In genomic region chr18:55430026-55430425, GRCh38 we compare ENCODE assay signal across 16 cellular contexts.
DNase-seq lines count a peak whose midpoint lies in the region; ATAC-seq and TF ChIP-seq lines count a peak whose summit lies in the region.
"Had no signal": no experiment of that assay in that cellular context is flagged by ENCODE, and none has a peak within 500 bp of the region (broad histone marks: within the 10 kb centered on the region; RNA-seq: fewer than 3 reads in every experiment).

No MANE protein-coding gene starts in this region.

- H3K27me3 Mint-ChIP-seq in endodermal cell (ENCODE audit: insufficient read depth): no peaks in the 10 kb centered on the region
- no peaks in the 10 kb centered on the region for H3K27me3 Mint-ChIP-seq in activated T-helper 1 cell treated with anti-CD3 and anti-CD28 coated beads, Interleukin-12 subunit alpha, Interleukin-12 subunit beta, Interleukin-2, Interleukin-4 antibody, amounts not matched to agents 30 ng/mL and 10 ng/mL and 1 ng/mL, durations not matched to agents 14 hours and 24 hours and 36 hours (ENCODE audit: insufficient read depth)

- peak in 1 of 2 experiments; percentile 82; a peak in 3 of 4 replicates for TF ChIP-seq EP300 in SK-N-SH (IDR thresholded peaks at IDR 0.05; ENCODE audit: borderline replicate concordance in 1 of 2, low read depth in 1 of 2, low read length in 1 of 2)

- H3K9me2 ChIP-seq in Karpas-422 (replicated peaks; ENCODE audit: insufficient read depth, low read length) (no peaks in the 10 kb centered on the region), SK-N-SH (no peaks in the 10 kb centered on the region)

- no peaks in the 10 kb centered on the region for H3K36me3 Mint-ChIP-seq in endodermal cell (ENCODE audit: low read depth)
- no peaks in the 10 kb centered on the region for H3K36me3 Mint-ChIP-seq in activated T-helper 1 cell treated with anti-CD3 and anti-CD28 coated beads, Interleukin-12 subunit alpha, Interleukin-12 subunit beta, Interleukin-2, Interleukin-4 antibody, amounts not matched to agents 30 ng/mL and 10 ng/mL and 1 ng/mL, durations not matched to agents 14 hours and 24 hours and 36 hours (ENCODE audit: low read depth)

- intact Hi-C loops in activated T-helper 1 cell treated with anti-CD3 and anti-CD28 coated beads, Interleukin-12 subunit alpha, Interleukin-12 subunit beta, Interleukin-2, Interleukin-4 antibody, amounts not matched to agents 30 ng/mL and 10 ng/mL and 1 ng/mL, durations not matched to agents 14 hours and 24 hours and 36 hours (cut with micrococcal nuclease): no loop called here

- H3K79me2 ChIP-seq in Karpas-422 (ENCODE audit: low read length): peaks cover 58% of the 10 kb centered on the region
- H3K79me2 ChIP-seq in SK-N-SH (ENCODE audit: insufficient read depth): peaks cover 31% of the 10 kb centered on the region
- no peaks in the 10 kb centered on the region for H3K79me2 ChIP-seq in trophoblast cell (ENCODE audit: control insufficient read depth, insufficient read depth, low read length, poor library complexity)

- H2BK120ac ChIP-seq in trophoblast cell (ENCODE audit: insufficient read depth, low read length, poor library complexity): no peak overlapping the region

- no peak overlapping the region for H3K27ac Mint-ChIP-seq in endodermal cell
- no peak overlapping the region for H3K27ac Mint-ChIP-seq in activated T-helper 1 cell treated with anti-CD3 and anti-CD28 coated beads, Interleukin-12 subunit alpha, Interleukin-12 subunit beta, Interleukin-2, Interleukin-4 antibody, amounts not matched to agents 30 ng/mL and 10 ng/mL and 1 ng/mL, durations not matched to agents 14 hours and 24 hours and 36 hours
- H3K27ac Mint-ChIP-seq: HFFc6 had no signal

- H4K12ac ChIP-seq in trophoblast cell (ENCODE audit: low read depth, low read length): no peak overlapping the region

- peak; percentile 14; the same call in 1 of the 2 replicates for TF ChIP-seq RAD21 in SK-N-SH (IDR thresholded peaks at IDR 0.05; ENCODE audit: low read length)

- no peaks in the 10 kb centered on the region for H3F3A ChIP-seq in SK-N-SH (replicated peaks; ENCODE audit: insufficient read depth)

- no peaks in the 10 kb centered on the region for H3K9me3 Mint-ChIP-seq in endodermal cell
- no peaks in the 10 kb centered on the region for H3K9me3 Mint-ChIP-seq in activated T-helper 1 cell treated with anti-CD3 and anti-CD28 coated beads, Interleukin-12 subunit alpha, Interleukin-12 subunit beta, Interleukin-2, Interleukin-4 antibody, amounts not matched to agents 30 ng/mL and 10 ng/mL and 1 ng/mL, durations not matched to agents 14 hours and 24 hours and 36 hours
- H3K9me3 Mint-ChIP-seq: HFFc6 had no signal

- H2AK5ac ChIP-seq in trophoblast cell (ENCODE audit: low read length): no peak overlapping the region

- H3K4me1 Mint-ChIP-seq in endodermal cell: peaks cover 8% of the 10 kb centered on the region
- H3K4me1 Mint-ChIP-seq in activated T-helper 1 cell treated with anti-CD3 and anti-CD28 coated beads, Interleukin-12 subunit alpha, Interleukin-12 subunit beta, Interleukin-2, Interleukin-4 antibody, amounts not matched to agents 30 ng/mL and 10 ng/mL and 1 ng/mL, durations not matched to agents 14 hours and 24 hours and 36 hours (ENCODE audit: low read depth): no peaks in the 10 kb centered on the region

- no peak for TF ChIP-seq CTCF in SK-N-SH (IDR thresholded peaks at IDR 0.05)
- TF ChIP-seq CTCF in endodermal cell (conservative IDR thresholded peaks at IDR 0.05): no peak

- H3K4me2 ChIP-seq in Karpas-422 (ENCODE audit: low read depth, low read length, poor library complexity, severe bottlenecking) (no peak overlapping the region), SK-N-SH (no peak overlapping the region), trophoblast cell (ENCODE audit: low read length) (no peak overlapping the region)

- H3K9ac ChIP-seq in Karpas-422 (ENCODE audit: low read length) (peak overlapping the region; percentile 41), SK-N-SH (no peak overlapping the region), endodermal cell (ENCODE audit: extremely low read depth, low read length, poor library complexity, severe bottlenecking) (no peak overlapping the region), trophoblast cell (ENCODE audit: low read length) (no peak overlapping the region)

- H2BK5ac ChIP-seq in trophoblast cell (ENCODE audit: low read depth, low read length, poor library complexity): no peak overlapping the region

- H3K27me3 ChIP-seq in Karpas-422 (ENCODE audit: low read length): no peaks in the 10 kb centered on the region
- H3K27me3 ChIP-seq in SK-N-SH (ENCODE audit: insufficient read depth): no peaks in the 10 kb centered on the region
- no peaks in the 10 kb centered on the region for H3K27me3 ChIP-seq in endodermal cell (ENCODE audit: control insufficient read depth, insufficient read depth, low read length, poor library complexity, severe bottlenecking)
- H3K27me3 ChIP-seq in trophoblast cell (ENCODE audit: insufficient read depth, low read length): no peaks in the 10 kb centered on the region
- H3K27me3 ChIP-seq: Peyer's patch had no signal

- H2BK12ac ChIP-seq in trophoblast cell (ENCODE audit: low read length): no peak overlapping the region

- no peak overlapping the region for H4K8ac ChIP-seq in trophoblast cell (ENCODE audit: low read depth, low read length)

- POLR2A ChIA-PET in SK-N-SH (lab: Yijun Ruan, JAX): interaction anchor here (1.0 kb wide), 1 partner anchor 107 kb away, joined by 4 read pairs; no protein-coding TSS in a partner anchor

- H3K4me1 ChIP-seq in Karpas-422 (ENCODE audit: low read length) (peaks cover 91% of the 10 kb centered on the region), SK-N-SH (ENCODE audit: control insufficient read depth in 1 of 2, insufficient read depth in 2 of 2, low read depth in 1 of 2, low read length in 1 of 2) (peaks cover 7 to 26% of the 10 kb centered on the region in 2 experiments; a peak in 3 of 4 replicates), endodermal cell (ENCODE audit: control insufficient read depth, insufficient read depth, low read length) (peaks cover 5% of the 10 kb centered on the region), trophoblast cell (ENCODE audit: control insufficient read depth in 1 of 2, insufficient read depth in 2 of 2, low read length in 2 of 2) (peaks cover 0 to 10% of the 10 kb centered on the region in 2 experiments)
- H3K4me1 ChIP-seq: Peyer's patch had no signal

- H3K4ac ChIP-seq in trophoblast cell (ENCODE audit: low read depth, low read length): no peak overlapping the region

- H4K20me1 ChIP-seq in Karpas-422 (ENCODE audit: insufficient read depth, low read depth, low read length) (no peaks in the 10 kb centered on the region), SK-N-SH (ENCODE audit: insufficient read depth) (no peaks in the 10 kb centered on the region)

- no peak overlapping the region for H3K23ac ChIP-seq in trophoblast cell (ENCODE audit: low read length)

- H3K4me3 Mint-ChIP-seq in endodermal cell: no peak overlapping the region
- H3K4me3 Mint-ChIP-seq in activated T-helper 1 cell treated with anti-CD3 and anti-CD28 coated beads, Interleukin-12 subunit alpha, Interleukin-12 subunit beta, Interleukin-2, Interleukin-4 antibody, amounts not matched to agents 30 ng/mL and 10 ng/mL and 1 ng/mL, durations not matched to agents 14 hours and 24 hours and 36 hours: no peak overlapping the region
- H3K4me3 Mint-ChIP-seq: HFFc6 had no signal

- H2AFZ ChIP-seq in Karpas-422 (ENCODE audit: low read length): no peak overlapping the region
- no peak overlapping the region for H2AFZ ChIP-seq in SK-N-SH (ENCODE audit: low read depth)
- H2AFZ ChIP-seq in trophoblast cell (ENCODE audit: insufficient read depth, low read length, poor library complexity): no peak overlapping the region

- H3K27ac ChIP-seq in Karpas-422 (ENCODE audit: low read length) (peak overlapping the region; percentile 98), SK-N-SH (ENCODE audit: low read depth in 2 of 2, low read length in 1 of 2) (peak overlapping the region; percentile 6 to 88; a peak in 3 of 4 replicates), endodermal cell (ENCODE audit: low read depth, low read length) (peak overlapping the region; percentile 77), trophoblast cell (ENCODE audit: low read depth, low read length) (no peak overlapping the region)
- H3K27ac ChIP-seq: Peyer's patch had no signal

- H4K91ac ChIP-seq in trophoblast cell (ENCODE audit: low read depth, low read length): no peak overlapping the region

- H3K18ac ChIP-seq in trophoblast cell (ENCODE audit: low read length): peak overlapping the region; percentile 35

- H3K9me3 ChIP-seq in Karpas-422 (ENCODE audit: low read length): no peaks in the 10 kb centered on the region
- no peaks in the 10 kb centered on the region for H3K9me3 ChIP-seq in SK-N-SH
- H3K9me3 ChIP-seq in endodermal cell (ENCODE audit: control insufficient read depth, low read length): no peaks in the 10 kb centered on the region
- no peaks in the 10 kb centered on the region for H3K9me3 ChIP-seq in trophoblast cell (ENCODE audit: insufficient read depth, low read depth, low read length)
- H3K9me3 ChIP-seq: Peyer's patch had no signal

- no peak overlapping the region for H3K14ac ChIP-seq in trophoblast cell (ENCODE audit: low read length)

- ATAC-seq in HG02840 (IDR thresholded peaks at IDR 0.05; ENCODE audit: low FRiP score, unreplicated experiment): no peak
- no peak for ATAC-seq in GM19455 (IDR thresholded peaks at IDR 0.05; ENCODE audit: unreplicated experiment)

- WGBS in SK-N-SH (ENCODE audit: low lambda C conversion rate): 46% methylated on average over 2 of the region's 2 CpGs
- 89% methylated on average over 1 of the region's 2 CpGs; no CpG with 5 or more reads in 1 of the 2 experiments for WGBS in endodermal cell (ENCODE audit: insufficient coverage in 1 of 2, insufficient read length in 1 of 2), 2 experiments
- no CpG with 5 or more reads among the region's 2 CpGs for WGBS in trophoblast cell (ENCODE audit: extremely low coverage, insufficient coverage, insufficient read length)

- H3K36me3 ChIP-seq in Karpas-422 (ENCODE audit: insufficient read depth, low read length) (no peaks in the 10 kb centered on the region), SK-N-SH (replicated peaks in 1 of 2; ENCODE audit: control insufficient read depth in 1 of 2, insufficient read depth in 2 of 2, low read length in 1 of 2) (peaks cover 0 to 2% of the 10 kb centered on the region in 2 experiments), endodermal cell (ENCODE audit: control insufficient read depth, insufficient read depth, low read length) (no peaks in the 10 kb centered on the region), trophoblast cell (ENCODE audit: control insufficient read depth in 1 of 2, insufficient read depth in 2 of 2, low read length in 2 of 2) (peaks cover 0 to 1% of the 10 kb centered on the region in 2 experiments)
- H3K36me3 ChIP-seq: Peyer's patch had no signal

- H3K4me3 ChIP-seq in Karpas-422 (ENCODE audit: low read length) (no peak overlapping the region), SK-N-SH (ENCODE audit: low read depth in 2 of 2, low read length in 1 of 2) (no peak overlapping the region), endodermal cell (ENCODE audit: low read length) (no peak overlapping the region), trophoblast cell (ENCODE audit: low read depth, low read length) (no peak overlapping the region)
- H3K4me3 ChIP-seq: Peyer's patch had no signal

- H3K79me1 ChIP-seq in trophoblast cell (ENCODE audit: low read length): no peaks in the 10 kb centered on the region

- DNase-seq in Karpas-422 (no peak), SK-N-SH (peak; percentile 65), endodermal cell (no peak), trophoblast cell (no peak)
- DNase-seq in activated T-helper 1 cell treated with anti-CD3 and anti-CD28 coated beads, Interleukin-12 subunit alpha, Interleukin-12 subunit beta, Interleukin-2, Interleukin-4 antibody, amounts not matched to agents 30 ng/mL and 10 ng/mL and 1 ng/mL, durations not matched to agents 14 hours and 24 hours and 36 hours (ENCODE audit: low spot score): no peak
- DNase-seq: COR-L47, DMS53, HFFc6, Kasumi-1, NCI-H1930, NCI-H446 treated with DMSO at 0.1 percent for 48 hours, NCI-H748 treated with DMSO at 0.1 percent for 48 hours, Peyer's patch, Right ventricle myocardium superior had no signal

- CTCF ChIA-PET in SK-N-SH (lab: Yijun Ruan, JAX): interaction anchor here (1.2 to 1.9 kb wide), 4 partner anchors 15 to 107 kb away, joined by 4 to 5 read pairs (median 4); no protein-coding TSS in a partner anchor
